In the genomic region with DNA sequence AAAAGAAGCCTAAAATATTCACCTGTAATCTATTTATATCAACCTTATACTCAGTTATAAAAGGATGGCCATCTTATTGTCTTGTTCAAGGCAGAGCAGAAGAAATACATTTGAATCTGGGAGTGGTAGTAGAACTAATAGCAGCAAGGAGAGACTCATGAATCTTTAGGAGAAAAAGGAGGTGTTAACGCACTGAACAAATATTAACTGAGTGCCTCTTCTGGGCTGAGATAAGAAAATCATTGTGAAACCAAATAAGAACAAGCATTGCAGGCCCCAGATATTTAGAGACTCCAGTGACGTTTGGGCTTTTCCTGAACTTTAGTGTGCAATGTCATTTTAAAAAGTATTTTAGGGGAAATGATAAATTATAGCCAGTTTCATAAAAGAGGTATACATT, we compare ENCODE assay signal across 33 cellular contexts.
"Had no signal": no experiment of that assay in that cellular context is flagged by ENCODE, and none has a peak within 500 bp of the region (broad histone marks: within the 10 kb centered on the region; RNA-seq: fewer than 3 reads in every experiment).

No MANE protein-coding gene starts in this region.

- H3K27ac Mint-ChIP-seq: activated B cell treated with CpG ODN at 0.5 μM for 24 hours; activated CD8-positive, alpha-beta T cell treated with anti-CD3 and anti-CD28 coated beads for 36 hours; activated naive CD8-positive, alpha-beta T cell; activated T-helper 17 cell treated with anti-CD3 and anti-CD28 coated beads, Interleukin-2, amount 50 U/mL, for 72 hours; dendritic cell treated with granulocyte-macrophage colony-stimulating factor and Interleukin-4, amounts not matched to agents 40 ng/mL and 50 ng/mL, for 4 days; endodermal cell; T-helper 17 cell; T-helper 2 cell treated with Interferon-gamma antibody and Interleukin-4, amounts not matched to agents 5 μg/mL and 100 μg/mL, for 36 hours had no signal

- H3K27me3 Mint-ChIP-seq: activated B cell treated with CpG ODN at 0.5 μM for 24 hours; activated CD8-positive, alpha-beta T cell treated with anti-CD3 and anti-CD28 coated beads for 36 hours; activated naive CD8-positive, alpha-beta T cell; activated T-helper 17 cell treated with anti-CD3 and anti-CD28 coated beads, Interleukin-2, amount 50 U/mL, for 72 hours; central memory CD8-positive, alpha-beta T cell; dendritic cell treated with granulocyte-macrophage colony-stimulating factor and Interleukin-4, amounts not matched to agents 40 ng/mL and 50 ng/mL, for 4 days; T-helper 17 cell had no signal

- DNase-seq: activated B cell treated with CpG ODN at 0.5 μM for 24 hours; activated CD4-positive, alpha-beta T cell treated with anti-CD3 and anti-CD28 coated beads for 48 hours; activated CD4-positive, alpha-beta T cell treated with anti-CD3 and anti-CD28 coated beads, Interleukin-2, amount 50 U/mL, for 1 hour; activated CD4-positive, alpha-beta T cell treated with anti-CD3 and anti-CD28 coated beads, Interleukin-2, amount 50 U/mL, for 48 hours; activated CD8-positive, alpha-beta memory T cell treated with anti-CD3 and anti-CD28 coated beads for 24 hours; activated CD8-positive, alpha-beta T cell treated with anti-CD3 and anti-CD28 coated beads for 36 hours; activated effector memory CD4-positive, alpha-beta T cell treated with Interleukin-2 at 50 U/mL for 16 hours; activated gamma-delta T cell treated with Interleukin-2 at 50 U/mL for 16 hours; activated naive CD4-positive, alpha-beta T cell treated with anti-CD3 and anti-CD28 coated beads, Interleukin-2, amount 50 U/mL, for 16 hours; activated naive CD4-positive, alpha-beta T cell treated with Interleukin-2 at 50 U/mL for 16 hours; activated T-cell treated with anti-CD3 and anti-CD28 coated beads, Interleukin-2, amount 50 U/mL, for 4 hours; amniotic stem cell; anterior cingulate cortex; brain microvascular endothelial cell; dorsolateral prefrontal cortex; effector memory CD4-positive, alpha-beta T cell; endodermal cell; foreskin fibroblast; T-helper 1 cell; T-helper 17 cell; T1000; WERI-Rb-1 had no signal

- H3K4me1 Mint-ChIP-seq: activated B cell treated with CpG ODN at 0.5 μM for 24 hours; activated T-helper 17 cell treated with anti-CD3 and anti-CD28 coated beads, Interleukin-2, amount 50 U/mL, for 72 hours; central memory CD8-positive, alpha-beta T cell; T-helper 17 cell had no signal

- FAIRE-seq: astrocyte, bronchial epithelial cell, frontal cortex had no signal

- H3K4me3 ChIP-seq: coronary artery, dorsolateral prefrontal cortex had no signal

- H3K27ac ChIP-seq: brain microvascular endothelial cell, coronary artery, dorsolateral prefrontal cortex, WERI-Rb-1 had no signal

- H3K27me3 ChIP-seq: brain microvascular endothelial cell, dorsolateral prefrontal cortex had no signal

- ATAC-seq: activated CD4-positive, CD25-positive, alpha-beta regulatory T cell treated with anti-CD3 and anti-CD28 coated beads, Interleukin-2, amount 50 U/mL, for 24 hours; activated CD8-positive, alpha-beta T cell treated with anti-CD3 and anti-CD28 coated beads for 36 hours; activated T-cell treated with anti-CD3 and anti-CD28 coated beads, Interleukin-2, amount 50 U/mL, for 4 hours; activated T-helper 17 cell treated with anti-CD3 and anti-CD28 coated beads, Interleukin-2, amount 50 U/mL, for 72 hours; esophagus mucosa; T-helper 17 cell had no signal

- H3K36me3 Mint-ChIP-seq: activated naive CD8-positive, alpha-beta T cell had no signal

- H3K4me3 Mint-ChIP-seq: activated B cell treated with CpG ODN at 0.5 μM for 24 hours; activated CD8-positive, alpha-beta T cell treated with anti-CD3 and anti-CD28 coated beads for 36 hours; activated naive CD8-positive, alpha-beta T cell; activated T-cell treated with anti-CD3 and anti-CD28 coated beads, Interleukin-2, amount 50 U/mL, for 4 hours; activated T-helper 17 cell treated with anti-CD3 and anti-CD28 coated beads, Interleukin-2, amount 50 U/mL, for 72 hours; central memory CD8-positive, alpha-beta T cell; dendritic cell treated with granulocyte-macrophage colony-stimulating factor and Interleukin-4, amounts not matched to agents 40 ng/mL and 50 ng/mL, for 4 days; endodermal cell; T-helper 17 cell; T-helper 2 cell treated with Interferon-gamma antibody and Interleukin-4, amounts not matched to agents 5 μg/mL and 100 μg/mL, for 36 hours had no signal

- H3K9me3 Mint-ChIP-seq: activated B cell treated with CpG ODN at 0.5 μM for 24 hours; activated CD8-positive, alpha-beta T cell treated with anti-CD3 and anti-CD28 coated beads for 36 hours; activated T-cell treated with anti-CD3 and anti-CD28 coated beads, Interleukin-2, amount 50 U/mL, for 4 hours; dendritic cell treated with granulocyte-macrophage colony-stimulating factor and Interleukin-4, amounts not matched to agents 40 ng/mL and 50 ng/mL, for 4 days; endodermal cell; T-helper 2 cell treated with Interferon-gamma antibody and Interleukin-4, amounts not matched to agents 5 μg/mL and 100 μg/mL, for 36 hours had no signal

- H3K36me3 ChIP-seq: brain microvascular endothelial cell, WERI-Rb-1 had no signal
